In genomic region chr20:34946661-34947060, GRCh38 we compare ENCODE assay signal across 16 cellular contexts. TPM values are rescaled to one million over a fixed set of nuclear protein-coding genes. Genes with fewer than 3 reads are reported as not detected.
"Had no signal": no experiment of that assay in that cellular context is flagged by ENCODE, and none has a peak within 500 bp of the region (broad histone marks: within the 10 kb centered on the region; RNA-seq: fewer than 3 reads in every experiment).

No MANE protein-coding gene starts in this region.

- H3K27me3 Mint-ChIP-seq: activated CD4-positive, alpha-beta memory T cell treated with anti-CD3 and anti-CD28 coated beads for 36 hours had no signal

- H3K4me3 ChIP-seq: ascending aorta, cardiac muscle cell, left lung, ovary, skin epidermis, tibial artery had no signal

- H3K4me3 Mint-ChIP-seq: activated CD4-positive, alpha-beta memory T cell treated with anti-CD3 and anti-CD28 coated beads for 36 hours; activated T-cell treated with anti-CD3 and anti-CD28 coated beads, Interleukin-2, amount 50 U/mL, for 4 hours; immature natural killer cell; neural crest cell had no signal

- H3K9me3 ChIP-seq: ascending aorta, left lung, ovary, tibial artery had no signal

- H3K4me1 Mint-ChIP-seq: immature natural killer cell had no signal

- H3K36me3 ChIP-seq: ovary had no signal

- ATAC-seq: activated T-cell treated with anti-CD3 and anti-CD28 coated beads, Interleukin-2, amount 50 U/mL, for 4 hours; left lung had no signal

- H3K27ac ChIP-seq: ascending aorta, cardiac muscle cell, left lung, ovary, tibial artery had no signal

- H3K27ac Mint-ChIP-seq: activated CD4-positive, alpha-beta memory T cell treated with anti-CD3 and anti-CD28 coated beads for 36 hours; immature natural killer cell had no signal

- H3K9me3 Mint-ChIP-seq: activated CD4-positive, alpha-beta memory T cell treated with anti-CD3 and anti-CD28 coated beads for 36 hours; activated T-cell treated with anti-CD3 and anti-CD28 coated beads, Interleukin-2, amount 50 U/mL, for 4 hours; immature natural killer cell; neural crest cell had no signal

- DNase-seq: activated T-cell treated with anti-CD3 and anti-CD28 coated beads, Interleukin-2, amount 50 U/mL, for 4 hours; cortex of kidney; effector memory CD4-positive, alpha-beta T cell; erythroblast; immature natural killer cell; left lung; mesendoderm; ovary; retina; T-helper 9 cell; tibial artery had no signal

- H3K4me1 ChIP-seq: ascending aorta, left lung, tibial artery had no signal

- H3K27me3 ChIP-seq: ascending aorta, cardiac muscle cell, left lung, ovary, tibial artery had no signal

RNA-seq across cellular contexts. Expression of gene MYH7B, which starts 9.0 kb away (rescaled TPM):
- polyA plus RNA-seq: immature natural killer cell had no signal
